ENCODE assay signal across 23 cellular contexts in genomic region chr22:48906177-48906835, GRCh38.
DNase-seq lines count a peak whose midpoint lies in the region; ATAC-seq and TF ChIP-seq lines count a peak whose summit lies in the region.
"Had no signal": no experiment of that assay in that cellular context is flagged by ENCODE, and none has a peak within 500 bp of the region (broad histone marks: within the 10 kb centered on the region; RNA-seq: fewer than 3 reads in every experiment).

No MANE protein-coding gene starts in this region.

- H3K9me3 Mint-ChIP-seq in activated T-cell treated with anti-CD3 and anti-CD28 coated beads, Interleukin-2, amount 50 U/mL, for 24 hours = no peaks in the 10 kb centered on the region
- peaks cover 0 to 3% of the 10 kb centered on the region in 2 donors for H3K9me3 Mint-ChIP-seq in activated T-cell treated with anti-CD3 and anti-CD28 coated beads, Interleukin-2, amount 50 U/mL, for 72 hours
- no peaks in the 10 kb centered on the region for H3K9me3 Mint-ChIP-seq in type B pancreatic cell
- no peaks in the 10 kb centered on the region for H3K9me3 Mint-ChIP-seq in stimulated activated naive CD8-positive, alpha-beta T cell treated with anti-CD3 and anti-CD28 coated beads, Interleukin-15, amount 100 ng/mL, for 72 hours

- H3K36me3 ChIP-seq in RWPE2 (ENCODE audit: low read depth) = no peaks in the 10 kb centered on the region
- H3K36me3 ChIP-seq: SJCRH30 had no signal

- H3K9me3 ChIP-seq in RWPE2 (ENCODE audit: severe bottlenecking) = no peaks in the 10 kb centered on the region
- H3K9me3 ChIP-seq: SJCRH30 had no signal

- H3K4me1 ChIP-seq in RWPE2 (ENCODE audit: insufficient read depth, poor library complexity, severe bottlenecking) = no peaks in the 10 kb centered on the region
- H3K4me1 ChIP-seq: SJCRH30 had no signal

- no peak overlapping the region for H3K27ac ChIP-seq in RWPE2 (ENCODE audit: poor library complexity, severe bottlenecking)
- H3K27ac ChIP-seq: SJCRH30 had no signal

- peaks cover 4% of the 10 kb centered on the region for H3K27me3 ChIP-seq in RWPE2 (ENCODE audit: insufficient read depth, poor library complexity, severe bottlenecking)

- TF ChIP-seq CTCF in RWPE2 (IDR thresholded peaks at IDR 0.05; ENCODE audit: poor library complexity, severe bottlenecking) (no peak), type B pancreatic cell (conservative IDR thresholded peaks at IDR 0.05) (no peak), GM10266 (IDR thresholded peaks at IDR 0.05; ENCODE audit: control insufficient read depth, insufficient read depth, low read depth, missing control alignments) (no peak)

- H3K36me3 Mint-ChIP-seq in activated T-cell treated with anti-CD3 and anti-CD28 coated beads, Interleukin-2, amount 50 U/mL, for 24 hours (ENCODE audit: low read depth) = no peaks in the 10 kb centered on the region
- no peaks in the 10 kb centered on the region for H3K36me3 Mint-ChIP-seq in activated T-cell treated with anti-CD3 and anti-CD28 coated beads, Interleukin-2, amount 50 U/mL, for 72 hours (ENCODE audit: insufficient read depth in 2 of 2)
- H3K36me3 Mint-ChIP-seq in type B pancreatic cell = no peaks in the 10 kb centered on the region

- peaks cover 4% of the 10 kb centered on the region for H3K4me1 Mint-ChIP-seq in activated T-cell treated with anti-CD3 and anti-CD28 coated beads, Interleukin-2, amount 50 U/mL, for 24 hours (ENCODE audit: low read depth)
- no peaks in the 10 kb centered on the region for H3K4me1 Mint-ChIP-seq in activated T-cell treated with anti-CD3 and anti-CD28 coated beads, Interleukin-2, amount 50 U/mL, for 72 hours (ENCODE audit: low read depth)
- H3K4me1 Mint-ChIP-seq in type B pancreatic cell (ENCODE audit: unreplicated experiment) = no peaks in the 10 kb centered on the region
- H3K4me1 Mint-ChIP-seq in stimulated activated naive CD8-positive, alpha-beta T cell treated with anti-CD3 and anti-CD28 coated beads, Interleukin-15, amount 100 ng/mL, for 72 hours = peaks cover 6% of the 10 kb centered on the region

- peaks cover 68% of the 10 kb centered on the region for H3K27me3 Mint-ChIP-seq in activated T-cell treated with anti-CD3 and anti-CD28 coated beads, Interleukin-2, amount 50 U/mL, for 24 hours
- H3K27me3 Mint-ChIP-seq in activated T-cell treated with anti-CD3 and anti-CD28 coated beads, Interleukin-2, amount 50 U/mL, for 72 hours (ENCODE audit: low read depth) = peaks cover 44% of the 10 kb centered on the region
- H3K27me3 Mint-ChIP-seq in type B pancreatic cell = peaks cover 22% of the 10 kb centered on the region
- H3K27me3 Mint-ChIP-seq in stimulated activated naive CD8-positive, alpha-beta T cell treated with anti-CD3 and anti-CD28 coated beads, Interleukin-15, amount 100 ng/mL, for 72 hours = peaks cover 78% of the 10 kb centered on the region

- no peak overlapping the region for H3K4me3 ChIP-seq in RWPE2 (ENCODE audit: severe bottlenecking)
- H3K4me3 ChIP-seq: K562, SJCRH30 had no signal

- no peak overlapping the region for H3K4me3 Mint-ChIP-seq in activated T-cell treated with anti-CD3 and anti-CD28 coated beads, Interleukin-2, amount 50 U/mL, for 24 hours
- no peak overlapping the region for H3K4me3 Mint-ChIP-seq in activated T-cell treated with anti-CD3 and anti-CD28 coated beads, Interleukin-2, amount 50 U/mL, for 72 hours
- H3K4me3 Mint-ChIP-seq in type B pancreatic cell = no peak overlapping the region
- no peak overlapping the region for H3K4me3 Mint-ChIP-seq in stimulated activated naive CD8-positive, alpha-beta T cell treated with anti-CD3 and anti-CD28 coated beads, Interleukin-15, amount 100 ng/mL, for 72 hours

- peak; percentile 9 for DNase-seq in activated T-cell treated with anti-CD3 and anti-CD28 coated beads, Interleukin-2, amount 50 U/mL, for 24 hours
- DNase-seq in activated T-cell treated with anti-CD3 and anti-CD28 coated beads, Interleukin-2, amount 50 U/mL, for 72 hours = no peak
- DNase-seq in RWPE2 (ENCODE audit: low spot score) (peak; percentile 11), left lobe of liver (ENCODE audit: low spot score) (peak; percentile 7), type B pancreatic cell (ENCODE audit: extremely low spot score, unreplicated experiment) (peak; percentile 36), GM10266 (ENCODE audit: extremely low spot score) (no peak)
- no peak for DNase-seq in stimulated activated naive CD8-positive, alpha-beta T cell treated with anti-CD3 and anti-CD28 coated beads, Interleukin-15, amount 100 ng/mL, for 72 hours
- DNase-seq: 8988T, ACHN, Calu3, DMS79 treated with DMSO at 0.1 percent for 48 hours, GF-D8, Kasumi-1, NCI-H1092 treated with DMSO at 0.1 percent for 48 hours, NCI-H1436, NCI-H187, NCI-H2081 treated with DMSO at 0.1 percent for 48 hours, NCI-H524, NCI-H774, SJCRH30 had no signal

- ATAC-seq in activated T-cell treated with anti-CD3 and anti-CD28 coated beads, Interleukin-2, amount 50 U/mL, for 72 hours (replicated peaks in 1 of 2) = no peak
- no peak for ATAC-seq in RWPE2 (ENCODE audit: low read depth)
- no peak for ATAC-seq in left lobe of liver
- no peak for ATAC-seq in HG03280 (IDR thresholded peaks at IDR 0.05; ENCODE audit: unreplicated experiment)
- no peak for ATAC-seq in stimulated activated naive CD8-positive, alpha-beta T cell treated with anti-CD3 and anti-CD28 coated beads, Interleukin-15, amount 100 ng/mL, for 72 hours
- ATAC-seq: HCT116, K562 had no signal

- no peak overlapping the region for H3K27ac Mint-ChIP-seq in activated T-cell treated with anti-CD3 and anti-CD28 coated beads, Interleukin-2, amount 50 U/mL, for 24 hours
- H3K27ac Mint-ChIP-seq in activated T-cell treated with anti-CD3 and anti-CD28 coated beads, Interleukin-2, amount 50 U/mL, for 72 hours = no peak overlapping the region
- H3K27ac Mint-ChIP-seq in type B pancreatic cell = no peak overlapping the region
- H3K27ac Mint-ChIP-seq in stimulated activated naive CD8-positive, alpha-beta T cell treated with anti-CD3 and anti-CD28 coated beads, Interleukin-15, amount 100 ng/mL, for 72 hours = no peak overlapping the region

Comparison
In these comparisons a context has a peak if more than half of its experiments do, and no peak if none do; other contexts are left out.
1. DNase-seq: peak in activated T-cell treated with anti-CD3 and anti-CD28 coated beads, Interleukin-2, amount 50 U/mL, for 24 hours (single experiment), RWPE2 (single experiment), left lobe of liver (single experiment) and type B pancreatic cell (single experiment); none in activated T-cell treated with anti-CD3 and anti-CD28 coated beads, Interleukin-2, amount 50 U/mL, for 72 hours (0 of 2), GM10266 (single experiment) and stimulated activated naive CD8-positive, alpha-beta T cell treated with anti-CD3 and anti-CD28 coated beads, Interleukin-15, amount 100 ng/mL, for 72 hours (0 of 2).